ENCODE assay signal across 31 cellular contexts in the genomic region with DNA sequence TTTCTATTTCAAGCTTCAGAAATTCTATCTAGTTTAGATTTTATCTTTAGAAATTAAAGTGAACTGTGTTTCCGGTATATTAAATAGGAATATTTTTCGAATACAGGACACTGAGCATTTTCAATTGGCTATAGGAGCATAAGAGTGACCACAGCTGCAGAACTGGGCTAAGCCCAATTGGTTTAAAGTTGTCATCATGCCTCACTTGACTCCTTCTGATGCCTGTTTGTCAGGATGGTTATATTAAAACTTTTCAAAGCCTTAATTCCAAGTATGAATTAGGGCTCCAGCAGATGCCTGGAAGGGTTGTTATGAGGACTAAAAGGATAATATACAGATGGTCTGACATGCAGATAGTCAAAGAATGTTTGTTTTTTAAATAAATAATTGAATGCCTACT.
"Had no signal": no experiment of that assay in that cellular context is flagged by ENCODE, and none has a peak within 500 bp of the region (broad histone marks: within the 10 kb centered on the region; RNA-seq: fewer than 3 reads in every experiment).

No MANE protein-coding gene starts in this region.

- DNase-seq: activated CD4-positive, alpha-beta T cell treated with anti-CD3 and anti-CD28 coated beads, Interleukin-2, amount 10 ng/mL, durations not matched to agents 24 days and 14 days; activated CD4-positive, alpha-beta T cell treated with anti-CD3 and anti-CD28 coated beads, Interleukin-2, amount 50 U/mL, for 4 hours; activated CD8-positive, alpha-beta T cell treated with anti-CD3 and anti-CD28 coated beads for 36 hours; activated gamma-delta T cell; activated naive CD4-positive, alpha-beta T cell treated with Interleukin-2 at 50 U/mL for 16 hours; activated naive CD8-positive, alpha-beta T cell treated with anti-CD3 and anti-CD28 coated beads, Interleukin-2, amount 10 ng/mL, durations not matched to agents 7 days and 5 days; activated T-cell treated with anti-CD3 and anti-CD28 coated beads, Interleukin-2, amount 50 U/mL, for 1 hour; amygdala; body of pancreas; caudate nucleus; Kasumi-1; KG1; MG63; NCI-H1048; NCI-H1105 treated with DMSO at 0.1 percent for 48 hours; NCI-H1436; NCI-H1694; NCI-H1930; NCI-H2081 treated with DMSO at 0.1 percent for 48 hours; NCI-H226; NCI-H446 treated with DMSO at 0.1 percent for 48 hours; NCI-H524; PC-9; SIG-M5 had no signal

- H3K4me2 ChIP-seq: PC-9 had no signal

- H3K4me3 ChIP-seq: ascending aorta, body of pancreas, MG63, PC-9 had no signal

- H3K9me3 Mint-ChIP-seq: activated naive CD4-positive, alpha-beta T cell treated with anti-CD3 and anti-CD28 coated beads, Interleukin-2, amount 50 U/mL, for 24 hours had no signal

- H3K27ac Mint-ChIP-seq: activated CD4-positive, alpha-beta T cell treated with anti-CD3 and anti-CD28 coated beads, Interleukin-2, amount 10 ng/mL, durations not matched to agents 24 days and 14 days; activated CD8-positive, alpha-beta T cell treated with anti-CD3 and anti-CD28 coated beads for 36 hours; activated naive CD4-positive, alpha-beta T cell treated with anti-CD3 and anti-CD28 coated beads, Interleukin-2, amount 50 U/mL, for 24 hours; activated naive CD8-positive, alpha-beta T cell treated with anti-CD3 and anti-CD28 coated beads, Interleukin-2, amount 10 ng/mL, durations not matched to agents 7 days and 5 days; activated T-helper 2 cell treated with anti-CD3 and anti-CD28 coated beads, Interferon-gamma antibody, Interleukin-2, Interleukin-4, amounts not matched to agents 10 μg/mL and 5 μg/mL and 100 μg/mL, durations not matched to agents 14 hours and 24 hours and 36 hours; T-helper 1 cell treated with Interleukin-12 subunit alpha and Interleukin-12 subunit beta and Interleukin-4 antibody, amounts not matched to agents 30 μg/mL and 1 μg/mL, for 36 hours; T-helper 2 cell treated with Interferon-gamma antibody and Interleukin-4, amounts not matched to agents 5 μg/mL and 100 μg/mL, for 36 hours had no signal

- H3K9me3 ChIP-seq: ascending aorta, body of pancreas had no signal

- H3K4me3 Mint-ChIP-seq: activated CD4-positive, alpha-beta T cell treated with anti-CD3 and anti-CD28 coated beads, Interleukin-2, amount 10 ng/mL, durations not matched to agents 24 days and 14 days; activated CD8-positive, alpha-beta T cell treated with anti-CD3 and anti-CD28 coated beads for 36 hours; activated naive CD4-positive, alpha-beta T cell treated with anti-CD3 and anti-CD28 coated beads, Interleukin-2, amount 50 U/mL, for 24 hours; activated naive CD8-positive, alpha-beta T cell treated with anti-CD3 and anti-CD28 coated beads, Interleukin-2, amount 10 ng/mL, durations not matched to agents 7 days and 5 days; T-helper 1 cell treated with Interleukin-12 subunit alpha and Interleukin-12 subunit beta and Interleukin-4 antibody, amounts not matched to agents 30 μg/mL and 1 μg/mL, for 36 hours; T-helper 2 cell treated with Interferon-gamma antibody and Interleukin-4, amounts not matched to agents 5 μg/mL and 100 μg/mL, for 36 hours had no signal

- H3K4me1 ChIP-seq: body of pancreas had no signal

- H2AFZ ChIP-seq: PC-9 had no signal

- H3K4me1 Mint-ChIP-seq: activated naive CD8-positive, alpha-beta T cell treated with anti-CD3 and anti-CD28 coated beads, Interleukin-2, amount 10 ng/mL, durations not matched to agents 7 days and 5 days had no signal

- H3K27ac ChIP-seq: ascending aorta, body of pancreas, PC-9, RWPE1 had no signal

- H3K36me3 ChIP-seq: ascending aorta had no signal

- H3K27me3 Mint-ChIP-seq: activated CD4-positive, alpha-beta T cell treated with anti-CD3 and anti-CD28 coated beads, Interleukin-2, amount 10 ng/mL, durations not matched to agents 24 days and 14 days; activated CD8-positive, alpha-beta T cell treated with anti-CD3 and anti-CD28 coated beads for 36 hours; activated naive CD4-positive, alpha-beta T cell treated with anti-CD3 and anti-CD28 coated beads, Interleukin-2, amount 50 U/mL, for 24 hours; activated naive CD8-positive, alpha-beta T cell treated with anti-CD3 and anti-CD28 coated beads, Interleukin-2, amount 10 ng/mL, durations not matched to agents 7 days and 5 days had no signal

- ATAC-seq: activated CD8-positive, alpha-beta T cell treated with anti-CD3 and anti-CD28 coated beads for 36 hours; body of pancreas; Right ventricle myocardium inferior had no signal

- H3K27me3 ChIP-seq: ascending aorta, body of pancreas, MG63 had no signal
